Comparison of ENCODE assay signal across 1 cellular context in the genomic region with DNA sequence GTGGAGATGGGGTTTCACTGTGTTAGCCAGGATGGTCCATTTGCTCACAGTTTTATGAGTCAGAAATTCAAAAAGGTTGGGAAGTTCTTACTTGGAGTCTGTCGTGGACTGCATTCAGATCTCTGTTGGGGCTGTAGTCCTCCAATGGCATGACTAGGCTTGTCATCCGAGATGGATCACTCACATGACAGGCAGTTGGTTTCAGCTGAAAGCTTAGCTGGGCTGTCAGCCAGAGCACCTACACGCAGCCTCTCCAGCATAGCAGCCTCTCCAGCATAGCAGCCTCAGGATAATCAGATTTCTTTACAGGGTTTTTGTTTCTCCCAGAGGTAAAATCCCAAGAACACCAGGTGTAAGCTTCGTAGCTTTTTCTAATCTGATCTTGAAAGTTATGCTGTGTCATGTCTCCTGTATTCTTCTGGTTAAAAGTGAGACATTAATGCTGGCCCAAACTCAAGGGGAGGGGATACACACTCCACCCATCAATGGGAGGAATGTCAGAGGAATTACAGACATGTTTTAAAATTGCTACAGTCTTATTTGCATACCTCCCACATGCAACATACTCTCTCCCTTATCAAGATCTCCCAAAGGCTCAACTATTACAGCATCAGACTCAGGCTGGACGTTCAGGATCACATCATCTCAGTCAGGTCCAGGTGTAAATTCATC.
TF ChIP-seq lines count a peak whose summit lies in the region.

No MANE protein-coding gene starts in this region.

TF ChIP-seq in GM23338, 12 proteins besides CTCF, POLR2A, EP300 and RAD21 (continued from another document):
- TF ChIP-seq, protein P1, sequence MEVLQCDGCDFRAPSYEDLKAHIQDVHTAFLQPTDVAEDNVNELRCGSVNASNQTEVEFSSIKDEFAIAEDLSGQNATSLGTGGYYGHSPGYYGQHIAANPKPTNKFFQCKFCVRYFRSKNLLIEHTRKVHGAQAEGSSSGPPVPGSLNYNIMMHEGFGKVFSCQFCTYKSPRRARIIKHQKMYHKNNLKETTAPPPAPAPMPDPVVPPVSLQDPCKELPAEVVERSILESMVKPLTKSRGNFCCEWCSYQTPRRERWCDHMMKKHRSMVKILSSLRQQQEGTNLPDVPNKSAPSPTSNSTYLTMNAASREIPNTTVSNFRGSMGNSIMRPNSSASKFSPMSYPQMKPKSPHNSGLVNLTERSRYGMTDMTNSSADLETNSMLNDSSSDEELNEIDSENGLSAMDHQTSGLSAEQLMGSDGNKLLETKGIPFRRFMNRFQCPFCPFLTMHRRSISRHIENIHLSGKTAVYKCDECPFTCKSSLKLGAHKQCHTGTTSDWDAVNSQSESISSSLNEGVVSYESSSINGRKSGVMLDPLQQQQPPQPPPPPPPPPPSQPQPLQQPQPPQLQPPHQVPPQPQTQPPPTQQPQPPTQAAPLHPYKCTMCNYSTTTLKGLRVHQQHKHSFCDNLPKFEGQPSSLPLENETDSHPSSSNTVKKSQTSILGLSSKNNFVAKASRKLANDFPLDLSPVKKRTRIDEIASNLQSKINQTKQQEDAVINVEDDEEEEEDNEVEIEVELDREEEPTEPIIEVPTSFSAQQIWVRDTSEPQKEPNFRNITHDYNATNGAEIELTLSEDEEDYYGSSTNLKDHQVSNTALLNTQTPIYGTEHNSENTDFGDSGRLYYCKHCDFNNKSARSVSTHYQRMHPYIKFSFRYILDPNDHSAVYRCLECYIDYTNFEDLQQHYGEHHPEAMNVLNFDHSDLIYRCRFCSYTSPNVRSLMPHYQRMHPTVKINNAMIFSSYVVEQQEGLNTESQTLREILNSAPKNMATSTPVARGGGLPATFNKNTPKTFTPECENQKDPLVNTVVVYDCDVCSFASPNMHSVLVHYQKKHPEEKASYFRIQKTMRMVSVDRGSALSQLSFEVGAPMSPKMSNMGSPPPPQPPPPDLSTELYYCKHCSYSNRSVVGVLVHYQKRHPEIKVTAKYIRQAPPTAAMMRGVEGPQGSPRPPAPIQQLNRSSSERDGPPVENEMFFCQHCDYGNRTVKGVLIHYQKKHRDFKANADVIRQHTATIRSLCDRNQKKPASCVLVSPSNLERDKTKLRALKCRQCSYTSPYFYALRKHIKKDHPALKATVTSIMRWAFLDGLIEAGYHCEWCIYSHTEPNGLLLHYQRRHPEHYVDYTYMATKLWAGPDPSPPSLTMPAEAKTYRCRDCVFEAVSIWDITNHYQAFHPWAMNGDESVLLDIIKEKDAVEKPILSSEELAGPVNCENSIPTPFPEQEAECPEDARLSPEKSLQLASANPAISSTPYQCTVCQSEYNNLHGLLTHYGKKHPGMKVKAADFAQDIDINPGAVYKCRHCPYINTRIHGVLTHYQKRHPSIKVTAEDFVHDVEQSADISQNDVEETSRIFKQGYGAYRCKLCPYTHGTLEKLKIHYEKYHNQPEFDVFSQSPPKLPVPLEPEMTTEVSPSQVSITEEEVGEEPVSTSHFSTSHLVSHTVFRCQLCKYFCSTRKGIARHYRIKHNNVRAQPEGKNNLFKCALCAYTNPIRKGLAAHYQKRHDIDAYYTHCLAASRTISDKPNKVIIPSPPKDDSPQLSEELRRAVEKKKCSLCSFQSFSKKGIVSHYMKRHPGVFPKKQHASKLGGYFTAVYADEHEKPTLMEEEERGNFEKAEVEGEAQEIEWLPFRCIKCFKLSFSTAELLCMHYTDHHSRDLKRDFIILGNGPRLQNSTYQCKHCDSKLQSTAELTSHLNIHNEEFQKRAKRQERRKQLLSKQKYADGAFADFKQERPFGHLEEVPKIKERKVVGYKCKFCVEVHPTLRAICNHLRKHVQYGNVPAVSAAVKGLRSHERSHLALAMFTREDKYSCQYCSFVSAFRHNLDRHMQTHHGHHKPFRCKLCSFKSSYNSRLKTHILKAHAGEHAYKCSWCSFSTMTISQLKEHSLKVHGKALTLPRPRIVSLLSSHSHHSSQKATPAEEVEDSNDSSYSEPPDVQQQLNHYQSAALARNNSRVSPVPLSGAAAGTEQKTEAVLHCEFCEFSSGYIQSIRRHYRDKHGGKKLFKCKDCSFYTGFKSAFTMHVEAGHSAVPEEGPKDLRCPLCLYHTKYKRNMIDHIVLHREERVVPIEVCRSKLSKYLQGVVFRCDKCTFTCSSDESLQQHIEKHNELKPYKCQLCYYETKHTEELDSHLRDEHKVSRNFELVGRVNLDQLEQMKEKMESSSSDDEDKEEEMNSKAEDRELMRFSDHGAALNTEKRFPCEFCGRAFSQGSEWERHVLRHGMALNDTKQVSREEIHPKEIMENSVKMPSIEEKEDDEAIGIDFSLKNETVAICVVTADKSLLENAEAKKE (CRISPR knock-in tag; IDR thresholded peaks at IDR 0.05): no peak
- TF ChIP-seq CREB1 (CRISPR knock-in tag; IDR thresholded peaks at IDR 0.05; ENCODE audit: low read depth): no peak
- TF ChIP-seq, protein P2, sequence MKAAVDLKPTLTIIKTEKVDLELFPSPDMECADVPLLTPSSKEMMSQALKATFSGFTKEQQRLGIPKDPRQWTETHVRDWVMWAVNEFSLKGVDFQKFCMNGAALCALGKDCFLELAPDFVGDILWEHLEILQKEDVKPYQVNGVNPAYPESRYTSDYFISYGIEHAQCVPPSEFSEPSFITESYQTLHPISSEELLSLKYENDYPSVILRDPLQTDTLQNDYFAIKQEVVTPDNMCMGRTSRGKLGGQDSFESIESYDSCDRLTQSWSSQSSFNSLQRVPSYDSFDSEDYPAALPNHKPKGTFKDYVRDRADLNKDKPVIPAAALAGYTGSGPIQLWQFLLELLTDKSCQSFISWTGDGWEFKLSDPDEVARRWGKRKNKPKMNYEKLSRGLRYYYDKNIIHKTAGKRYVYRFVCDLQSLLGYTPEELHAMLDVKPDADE (IDR thresholded peaks at IDR 0.05): no peak
- TF ChIP-seq STAT1 (IDR thresholded peaks at IDR 0.05; ENCODE audit: unreplicated experiment): no peak
- no peak for TF ChIP-seq POLR2AphosphoS5 (IDR thresholded peaks at IDR 0.05; ENCODE audit: low read depth)
- TF ChIP-seq, protein P3, sequence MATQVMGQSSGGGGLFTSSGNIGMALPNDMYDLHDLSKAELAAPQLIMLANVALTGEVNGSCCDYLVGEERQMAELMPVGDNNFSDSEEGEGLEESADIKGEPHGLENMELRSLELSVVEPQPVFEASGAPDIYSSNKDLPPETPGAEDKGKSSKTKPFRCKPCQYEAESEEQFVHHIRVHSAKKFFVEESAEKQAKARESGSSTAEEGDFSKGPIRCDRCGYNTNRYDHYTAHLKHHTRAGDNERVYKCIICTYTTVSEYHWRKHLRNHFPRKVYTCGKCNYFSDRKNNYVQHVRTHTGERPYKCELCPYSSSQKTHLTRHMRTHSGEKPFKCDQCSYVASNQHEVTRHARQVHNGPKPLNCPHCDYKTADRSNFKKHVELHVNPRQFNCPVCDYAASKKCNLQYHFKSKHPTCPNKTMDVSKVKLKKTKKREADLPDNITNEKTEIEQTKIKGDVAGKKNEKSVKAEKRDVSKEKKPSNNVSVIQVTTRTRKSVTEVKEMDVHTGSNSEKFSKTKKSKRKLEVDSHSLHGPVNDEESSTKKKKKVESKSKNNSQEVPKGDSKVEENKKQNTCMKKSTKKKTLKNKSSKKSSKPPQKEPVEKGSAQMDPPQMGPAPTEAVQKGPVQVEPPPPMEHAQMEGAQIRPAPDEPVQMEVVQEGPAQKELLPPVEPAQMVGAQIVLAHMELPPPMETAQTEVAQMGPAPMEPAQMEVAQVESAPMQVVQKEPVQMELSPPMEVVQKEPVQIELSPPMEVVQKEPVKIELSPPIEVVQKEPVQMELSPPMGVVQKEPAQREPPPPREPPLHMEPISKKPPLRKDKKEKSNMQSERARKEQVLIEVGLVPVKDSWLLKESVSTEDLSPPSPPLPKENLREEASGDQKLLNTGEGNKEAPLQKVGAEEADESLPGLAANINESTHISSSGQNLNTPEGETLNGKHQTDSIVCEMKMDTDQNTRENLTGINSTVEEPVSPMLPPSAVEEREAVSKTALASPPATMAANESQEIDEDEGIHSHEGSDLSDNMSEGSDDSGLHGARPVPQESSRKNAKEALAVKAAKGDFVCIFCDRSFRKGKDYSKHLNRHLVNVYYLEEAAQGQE (IDR thresholded peaks at IDR 0.05; ENCODE audit: unreplicated experiment): no peak
- TF ChIP-seq NANOG (IDR thresholded peaks at IDR 0.05; ENCODE audit: borderline replicate concordance): no peak
- TF ChIP-seq ZNF114 (CRISPR knock-in tag; IDR thresholded peaks at IDR 0.05): no peak
